10 cellular contexts compared by ENCODE assay signal in genomic region chr13:50636007-50636704, GRCh38.
A peak's percentile ranks its signal among the peaks of the same experiment; 100 is the strongest.
DNase-seq lines count a peak whose midpoint lies in the region; ATAC-seq and TF ChIP-seq lines count a peak whose summit lies in the region.
"Had no signal": no experiment of that assay in that cellular context is flagged by ENCODE, and none has a peak within 500 bp of the region (broad histone marks: within the 10 kb centered on the region; RNA-seq: fewer than 3 reads in every experiment).

No MANE protein-coding gene starts in this region.

- no peak for TF ChIP-seq CTCF in gastroesophageal sphincter (IDR thresholded peaks at IDR 0.05)
- no peak for TF ChIP-seq CTCF in transverse colon (IDR thresholded peaks at IDR 0.05)

- H3K27me3 ChIP-seq in gastroesophageal sphincter, result no peaks in the 10 kb centered on the region
- no peaks in the 10 kb centered on the region for H3K27me3 ChIP-seq in transverse colon

- 80% methylated on average over 7 of the region's 7 CpGs; no CpG with 5 or more reads in 1 of the 2 donors for WGBS in gastroesophageal sphincter (ENCODE audit: low coverage in 1 of 2), 2 donors
- 84% methylated on average over 7 of the region's 7 CpGs; no CpG with 5 or more reads in 1 of the 2 donors for WGBS in transverse colon (ENCODE audit: low coverage in 1 of 2), 2 donors

- no peak for DNase-seq in Right ventricle myocardium superior
- DNase-seq in left ventricle myocardium superior, result no peak
- DNase-seq in transverse colon, result no peak
- no peak for DNase-seq in G401 (ENCODE audit: low spot score)
- no peak for DNase-seq in HK-2 (ENCODE audit: unreplicated experiment)
- DNase-seq in activated CD4-positive, alpha-beta T cell treated with anti-CD3 and anti-CD28 coated beads for 4 hours, result no peak
- DNase-seq: CD4-positive, CD25-positive, alpha-beta regulatory T cell; PC-9 had no signal

- TF ChIP-seq EP300 in gastroesophageal sphincter (IDR thresholded peaks at IDR 0.05), result no peak
- no peak for TF ChIP-seq EP300 in transverse colon (IDR thresholded peaks at IDR 0.05; ENCODE audit: low read depth)

- H3K27ac ChIP-seq in gastroesophageal sphincter, result peak overlapping the region in 3 of 4 donors; percentile 8 to 32 (median 20)
- H3K27ac ChIP-seq in transverse colon, result peak overlapping the region in 3 of 4 donors; percentile 2 to 49 (median 24)
- H3K27ac ChIP-seq: PC-9 had no signal

- intact Hi-C loops in Right ventricle myocardium superior (cut with DNase I) (no loop called here), left ventricle myocardium superior (cut with micrococcal nuclease) (no loop called here), transverse colon (cut with DNase I; ENCODE audit: low total_unique reads) (no loop called here)

- TF ChIP-seq POLR2A in gastroesophageal sphincter (IDR thresholded peaks at IDR 0.05), result no peak
- no peak for TF ChIP-seq POLR2A in transverse colon (IDR thresholded peaks at IDR 0.05)

- H3K9me3 ChIP-seq in gastroesophageal sphincter (no peaks in the 10 kb centered on the region), transverse colon (no peaks in the 10 kb centered on the region)

- H3K4me3 ChIP-seq in gastroesophageal sphincter (no peak overlapping the region), transverse colon (no peak overlapping the region)
- H3K4me3 ChIP-seq: PC-9 had no signal

- ATAC-seq in Right ventricle myocardium superior (ENCODE audit: poor library complexity), result peak; percentile 29
- no peak for ATAC-seq in left ventricle myocardium superior
- peak; percentile 72 for ATAC-seq in HG03432 (IDR thresholded peaks at IDR 0.05; ENCODE audit: unreplicated experiment)
- ATAC-seq in gastroesophageal sphincter, result peak; percentile 25

- H3K4me1 ChIP-seq in gastroesophageal sphincter, result no peaks in the 10 kb centered on the region
- no peaks in the 10 kb centered on the region for H3K4me1 ChIP-seq in transverse colon

- H3K36me3 ChIP-seq in gastroesophageal sphincter (no peaks in the 10 kb centered on the region), transverse colon (no peaks in the 10 kb centered on the region)

- in situ Hi-C loops in transverse colon (cut with MboI; ENCODE audit: low pct_ligation_motif_present in 1 of 4, low pct_unique_long_range_greater_than_20kb in 1 of 4, low sequenced_read_pairs in 3 of 4) (no loop called here), G401 (cut with HindIII; ENCODE audit: low sequenced_read_pairs) (no loop called here)
